In the genomic region with DNA sequence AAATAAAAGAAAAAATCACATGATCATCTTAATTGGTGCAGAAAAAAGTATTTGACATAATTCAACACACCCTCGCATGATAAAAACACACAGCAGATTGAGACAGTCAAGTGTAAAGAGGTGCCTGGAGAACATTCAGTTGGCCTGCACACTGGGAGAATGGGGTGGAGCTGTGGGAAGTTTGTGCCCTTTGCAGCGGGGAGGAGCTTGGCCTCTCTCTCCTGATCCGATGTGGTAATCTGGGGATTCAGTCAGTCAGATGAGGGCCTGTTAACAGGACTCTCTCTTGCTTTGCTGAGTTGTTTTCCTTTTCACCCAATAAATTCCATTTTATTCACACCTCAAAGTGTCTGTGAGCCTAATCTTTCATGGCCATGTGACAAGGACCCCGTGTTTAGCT, we compare ENCODE assay signal across 1 cellular context.
TF ChIP-seq lines count a peak whose summit lies in the region.

No MANE protein-coding gene starts in this region.

TF ChIP-seq in liver, 16 proteins besides CTCF, POLR2A, EP300 and RAD21 (continued from another document):
- TF ChIP-seq, protein P1, sequence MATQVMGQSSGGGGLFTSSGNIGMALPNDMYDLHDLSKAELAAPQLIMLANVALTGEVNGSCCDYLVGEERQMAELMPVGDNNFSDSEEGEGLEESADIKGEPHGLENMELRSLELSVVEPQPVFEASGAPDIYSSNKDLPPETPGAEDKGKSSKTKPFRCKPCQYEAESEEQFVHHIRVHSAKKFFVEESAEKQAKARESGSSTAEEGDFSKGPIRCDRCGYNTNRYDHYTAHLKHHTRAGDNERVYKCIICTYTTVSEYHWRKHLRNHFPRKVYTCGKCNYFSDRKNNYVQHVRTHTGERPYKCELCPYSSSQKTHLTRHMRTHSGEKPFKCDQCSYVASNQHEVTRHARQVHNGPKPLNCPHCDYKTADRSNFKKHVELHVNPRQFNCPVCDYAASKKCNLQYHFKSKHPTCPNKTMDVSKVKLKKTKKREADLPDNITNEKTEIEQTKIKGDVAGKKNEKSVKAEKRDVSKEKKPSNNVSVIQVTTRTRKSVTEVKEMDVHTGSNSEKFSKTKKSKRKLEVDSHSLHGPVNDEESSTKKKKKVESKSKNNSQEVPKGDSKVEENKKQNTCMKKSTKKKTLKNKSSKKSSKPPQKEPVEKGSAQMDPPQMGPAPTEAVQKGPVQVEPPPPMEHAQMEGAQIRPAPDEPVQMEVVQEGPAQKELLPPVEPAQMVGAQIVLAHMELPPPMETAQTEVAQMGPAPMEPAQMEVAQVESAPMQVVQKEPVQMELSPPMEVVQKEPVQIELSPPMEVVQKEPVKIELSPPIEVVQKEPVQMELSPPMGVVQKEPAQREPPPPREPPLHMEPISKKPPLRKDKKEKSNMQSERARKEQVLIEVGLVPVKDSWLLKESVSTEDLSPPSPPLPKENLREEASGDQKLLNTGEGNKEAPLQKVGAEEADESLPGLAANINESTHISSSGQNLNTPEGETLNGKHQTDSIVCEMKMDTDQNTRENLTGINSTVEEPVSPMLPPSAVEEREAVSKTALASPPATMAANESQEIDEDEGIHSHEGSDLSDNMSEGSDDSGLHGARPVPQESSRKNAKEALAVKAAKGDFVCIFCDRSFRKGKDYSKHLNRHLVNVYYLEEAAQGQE (IDR thresholded peaks at IDR 0.05) = peak; percentile 91
- TF ChIP-seq NR2F2 (IDR thresholded peaks at IDR 0.05) (no peak), RXRA (IDR thresholded peaks at IDR 0.05) (peak; percentile 64 to 83), SP1 (IDR thresholded peaks at IDR 0.05) (peak; percentile 71), FOXA1 (IDR thresholded peaks at IDR 0.05) (peak; percentile 75), HNF4A (conservative IDR thresholded peaks at IDR 0.05) (peak; percentile 77 to 89)
- TF ChIP-seq, protein P2, sequence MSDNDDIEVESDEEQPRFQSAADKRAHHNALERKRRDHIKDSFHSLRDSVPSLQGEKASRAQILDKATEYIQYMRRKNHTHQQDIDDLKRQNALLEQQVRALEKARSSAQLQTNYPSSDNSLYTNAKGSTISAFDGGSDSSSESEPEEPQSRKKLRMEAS (IDR thresholded peaks at IDR 0.05) = peak; percentile 37
